11 cellular contexts compared by ENCODE assay signal in the genomic region with DNA sequence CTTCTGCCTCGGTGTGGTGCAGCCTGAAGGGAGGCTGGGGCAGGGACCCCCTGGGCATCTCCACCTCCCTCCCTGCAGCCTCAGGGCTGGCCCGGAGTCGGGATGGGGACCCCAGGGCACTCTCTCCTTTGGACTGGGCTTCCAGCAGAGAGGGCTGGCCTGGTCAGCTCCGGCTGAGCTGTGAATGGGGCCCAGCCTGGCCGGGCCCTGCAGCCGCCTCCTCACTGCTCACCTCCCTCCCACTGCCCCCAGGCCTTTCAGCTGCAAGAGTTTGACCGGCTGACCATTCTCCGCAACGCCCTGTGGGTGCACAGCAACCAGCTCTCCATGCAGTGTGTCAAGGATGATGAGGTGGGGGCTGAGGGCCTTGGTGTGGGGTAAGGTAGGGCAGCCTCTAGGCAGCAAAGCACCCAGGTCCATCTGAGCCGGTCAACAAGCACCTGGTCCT. TPM values are rescaled to one million over a fixed set of nuclear protein-coding genes. Genes with fewer than 3 reads are reported as not detected.
DNase-seq lines count a peak whose midpoint lies in the region; ATAC-seq and TF ChIP-seq lines count a peak whose summit lies in the region.
"Had no signal": no experiment of that assay in that cellular context is flagged by ENCODE, and none has a peak within 500 bp of the region (broad histone marks: within the 10 kb centered on the region; RNA-seq: fewer than 3 reads in every experiment).

No MANE protein-coding gene starts in this region.

- no peak for TF ChIP-seq POLR2A in erythroblast (IDR thresholded peaks at IDR 0.05; ENCODE audit: low read length)

- peak; percentile 1 for DNase-seq in stimulated activated CD4-positive, alpha-beta T cell treated with anti-CD3 and anti-CD28 coated beads, Interleukin-1b, Interleukin-23, amount 100 ng/mL, for 48 hours
- no peak for DNase-seq in stimulated activated CD4-positive, alpha-beta T cell treated with anti-CD3 and anti-CD28 coated beads, Interleukin-2, amount 100 ng/mL, for 48 hours
- peak; percentile 9 for DNase-seq in activated naive CD4-positive, alpha-beta T cell treated with anti-CD3 and anti-CD28 coated beads, Interleukin-2, amount 50 U/mL, for 16 hours
- peak; percentile 27 for DNase-seq in neural crest cell (ENCODE audit: low read depth, low spot score)
- no peak for DNase-seq in NCI-H345 treated with DMSO at 0.1 percent for 48 hours (lab: John Stamatoyannopoulos, UW; ENCODE audit: unreplicated experiment)
- DNase-seq in erythroblast (lab: John Stamatoyannopoulos, UW) = no peak

- no peaks in the 10 kb centered on the region for H3K9me3 Mint-ChIP-seq in neural crest cell
- H3K9me3 Mint-ChIP-seq: activated naive CD4-positive, alpha-beta T cell treated with anti-CD3 and anti-CD28 coated beads, Interleukin-2, amount 50 U/mL, for 72 hours; CD4-positive, alpha-beta T cell had no signal

- peak overlapping the region; percentile 44 for H3K4me3 Mint-ChIP-seq in neural crest cell
- H3K4me3 Mint-ChIP-seq: CD4-positive, alpha-beta T cell had no signal

- H3K27ac Mint-ChIP-seq in neural crest cell (ENCODE audit: unreplicated experiment) = no peak overlapping the region

- TF ChIP-seq CTCF in neural crest cell (conservative IDR thresholded peaks at IDR 0.05) = no peak

- peaks cover 16% of the 10 kb centered on the region for H3K4me1 Mint-ChIP-seq in neural crest cell

- peaks cover 7% of the 10 kb centered on the region for H3K27me3 Mint-ChIP-seq in neural crest cell (ENCODE audit: low read depth)
- H3K27me3 Mint-ChIP-seq: CD4-positive, alpha-beta T cell had no signal

- ATAC-seq in HG02885 (IDR thresholded peaks at IDR 0.05; ENCODE audit: poor library complexity, unreplicated experiment) (no peak), GM21528 (IDR thresholded peaks at IDR 0.05; ENCODE audit: low FRiP score, unreplicated experiment) (no peak)

- H3K36me3 Mint-ChIP-seq in neural crest cell (ENCODE audit: low read depth) = no peaks in the 10 kb centered on the region

RNA-seq across cellular contexts. Expression of gene PSTPIP1, which starts 36.0 kb away (rescaled TPM):
- total RNA-seq in neural crest cell = 0.84 and 1.5 TPM in 2 replicates
- total RNA-seq: kidney epithelial cell had no signal

RNA-seq across cellular contexts. Expression of gene TSPAN3, which starts 40.0 kb away (rescaled TPM):
- 258 and 259 TPM in 2 replicates for total RNA-seq in neural crest cell

Comparison
In these comparisons a context has a peak if more than half of its experiments do, and no peak if none do; other contexts are left out.
1. DNase-seq: peak in stimulated activated CD4-positive, alpha-beta T cell treated with anti-CD3 and anti-CD28 coated beads, Interleukin-1b, Interleukin-23, amount 100 ng/mL, for 48 hours (single experiment), activated naive CD4-positive, alpha-beta T cell treated with anti-CD3 and anti-CD28 coated beads, Interleukin-2, amount 50 U/mL, for 16 hours (single experiment) and neural crest cell (single experiment); none in stimulated activated CD4-positive, alpha-beta T cell treated with anti-CD3 and anti-CD28 coated beads, Interleukin-2, amount 100 ng/mL, for 48 hours (0 of 2), NCI-H345 treated with DMSO at 0.1 percent for 48 hours (single experiment) and erythroblast (0 of 2).